In the genomic region with DNA sequence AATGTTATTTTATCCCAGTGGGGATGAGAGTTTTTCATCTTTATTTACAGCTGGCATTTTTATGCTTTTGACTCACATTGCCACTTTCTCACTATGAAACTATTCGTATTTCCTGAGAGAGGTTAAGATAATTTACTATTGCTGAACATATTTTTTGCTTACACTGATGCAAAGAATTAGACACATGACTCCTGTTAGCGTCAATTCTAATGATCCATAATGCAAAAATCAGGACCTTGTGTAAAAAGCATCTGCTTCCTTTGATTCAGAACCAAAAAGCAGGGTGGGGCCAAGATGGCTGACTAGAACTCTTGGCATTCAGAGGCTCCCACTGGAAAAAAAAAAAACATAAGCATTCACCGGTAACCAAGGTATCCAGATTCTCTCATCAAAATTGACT, we compare ENCODE assay signal across 19 cellular contexts.
DNase-seq lines count a peak whose midpoint lies in the region; ATAC-seq, FAIRE-seq and TF ChIP-seq lines count a peak whose summit lies in the region.
"Had no signal": no experiment of that assay in that cellular context is flagged by ENCODE, and none has a peak within 500 bp of the region (broad histone marks: within the 10 kb centered on the region; RNA-seq: fewer than 3 reads in every experiment).

No MANE protein-coding gene starts in this region.

- H3K36me3 ChIP-seq in astrocyte (ENCODE audit: insufficient read depth, low read length) = no peaks in the 10 kb centered on the region
- H3K36me3 ChIP-seq: BE2C, SJSA1 had no signal

- H3K4me3 ChIP-seq in astrocyte (ENCODE audit: insufficient read depth, low read depth, low read length) = no peak overlapping the region
- H3K4me3 ChIP-seq: SJSA1 had no signal

- DNase-seq in AG08395 (ENCODE audit: low spot score) (peak; percentile 7), GM03348 (ENCODE audit: low spot score) (peak; percentile 28), astrocyte (ENCODE audit: low read depth) (no peak), iris pigment epithelial cell (ENCODE audit: low read depth) (peak; percentile 42), NCI-H510A treated with DMSO at 0.1 percent for 48 hours (lab: John Stamatoyannopoulos, UW) (no peak), MCF 10A (ENCODE audit: unreplicated experiment) (no peak)
- no peak for DNase-seq in activated naive CD4-positive, alpha-beta T cell treated with Interleukin-2 at 50 U/mL for 16 hours
- DNase-seq: BE2C; Caco-2; CD4-positive, CD25-positive, alpha-beta regulatory T cell; DMS153; NCI-H1436; NCI-H2029 treated with DMSO at 0.1 percent for 48 hours; NCI-H446 treated with DMSO at 0.1 percent for 48 hours; SW 1271 had no signal

- H3K4me1 ChIP-seq in astrocyte (ENCODE audit: insufficient read depth, low read length) = no peaks in the 10 kb centered on the region
- H3K4me1 ChIP-seq: BE2C, Caco-2, SJSA1 had no signal

- CTCF ChIA-PET in MCF 10A (lab: Yijun Ruan, JAX) = no interaction called here

- H3K4me1 Mint-ChIP-seq in astrocyte (ENCODE audit: low read depth, unreplicated experiment) = no peaks in the 10 kb centered on the region
- H3K4me1 Mint-ChIP-seq in MCF 10A (ENCODE audit: insufficient read depth, unreplicated experiment) = no peaks in the 10 kb centered on the region
- H3K4me1 Mint-ChIP-seq: CD4-positive, CD25-positive, alpha-beta regulatory T cell had no signal

- H3K27me3 ChIP-seq in astrocyte (ENCODE audit: insufficient read depth, low read length) = no peaks in the 10 kb centered on the region
- H3K27me3 ChIP-seq: BE2C, SJSA1 had no signal

- peak overlapping the region; percentile 35 for H2AFZ ChIP-seq in astrocyte (ENCODE audit: low read depth, low read length)

- FAIRE-seq in astrocyte (lab: Jason Lieb, UNC) = peak; percentile 43
- FAIRE-seq: H54 had no signal

- H3K4me2 ChIP-seq in astrocyte (ENCODE audit: low read length) = no peak overlapping the region

- TF ChIP-seq CTCF in astrocyte (IDR thresholded peaks at IDR 0.05; ENCODE audit: insufficient read depth, low read depth, low read length) = no peak
- TF ChIP-seq CTCF in MCF 10A (IDR thresholded peaks at IDR 0.05; ENCODE audit: unreplicated experiment) = no peak

- intact Hi-C loops in MCF 10A (cut with micrococcal nuclease) = no loop called here

- H3K9ac ChIP-seq in astrocyte (ENCODE audit: low read length) = no peak overlapping the region

- no peaks in the 10 kb centered on the region for H4K20me1 ChIP-seq in astrocyte (ENCODE audit: insufficient read depth, low read length)

- ATAC-seq in GM18867 (IDR thresholded peaks at IDR 0.05; ENCODE audit: unreplicated experiment) = no peak
- ATAC-seq: Panc1 had no signal

- H3K4me3 Mint-ChIP-seq in astrocyte (ENCODE audit: unreplicated experiment) = no peak overlapping the region
- no peak overlapping the region for H3K4me3 Mint-ChIP-seq in MCF 10A (ENCODE audit: unreplicated experiment)

- H3K27ac Mint-ChIP-seq in astrocyte (ENCODE audit: unreplicated experiment) (no peak overlapping the region), MCF 10A (ENCODE audit: low read depth, unreplicated experiment) (no peak overlapping the region)
- H3K27ac Mint-ChIP-seq: CD4-positive, CD25-positive, alpha-beta regulatory T cell had no signal

- H3K36me3 Mint-ChIP-seq in astrocyte (ENCODE audit: low read depth, unreplicated experiment) (no peaks in the 10 kb centered on the region), MCF 10A (ENCODE audit: insufficient read depth, unreplicated experiment) (no peaks in the 10 kb centered on the region)
- H3K36me3 Mint-ChIP-seq: CD4-positive, CD25-positive, alpha-beta regulatory T cell had no signal

- H3K79me2 ChIP-seq in astrocyte (ENCODE audit: insufficient read depth, low read length) = no peaks in the 10 kb centered on the region

- BruUV-seq in MCF 10A (replicated peaks; lab: Mats Ljungman, UMichigan) = no TSS peak

- no peaks in the 10 kb centered on the region for H3K27me3 Mint-ChIP-seq in astrocyte (ENCODE audit: low read depth, unreplicated experiment)
- H3K27me3 Mint-ChIP-seq in MCF 10A (ENCODE audit: insufficient read depth, unreplicated experiment) = no peaks in the 10 kb centered on the region
- H3K27me3 Mint-ChIP-seq: CD4-positive, CD25-positive, alpha-beta regulatory T cell had no signal

- H3K9me3 Mint-ChIP-seq in astrocyte (ENCODE audit: unreplicated experiment) (peaks cover 9% of the 10 kb centered on the region), MCF 10A (ENCODE audit: unreplicated experiment) (peaks cover 16% of the 10 kb centered on the region)

- POLR2A ChIA-PET in MCF 10A (lab: Yijun Ruan, JAX) = no interaction called here

- H3K27ac ChIP-seq in astrocyte (ENCODE audit: low read depth, low read length) = peak overlapping the region; percentile 51
- H3K27ac ChIP-seq: SJSA1 had no signal

- no peaks in the 10 kb centered on the region for H3K9me3 ChIP-seq in astrocyte (ENCODE audit: insufficient read depth, low read depth, low read length)
- H3K9me3 ChIP-seq: BE2C, Caco-2, SJSA1 had no signal

Comparison
In these comparisons a context has a peak if more than half of its experiments do, and no peak if none do; other contexts are left out.
1. DNase-seq: peak in AG08395 (single experiment), GM03348 (single experiment) and iris pigment epithelial cell (single experiment); none in astrocyte (single experiment), activated naive CD4-positive, alpha-beta T cell treated with Interleukin-2 at 50 U/mL for 16 hours (single experiment), NCI-H510A treated with DMSO at 0.1 percent for 48 hours (single experiment) and MCF 10A (single experiment).